1 cellular context compared by ENCODE assay signal in the genomic region with DNA sequence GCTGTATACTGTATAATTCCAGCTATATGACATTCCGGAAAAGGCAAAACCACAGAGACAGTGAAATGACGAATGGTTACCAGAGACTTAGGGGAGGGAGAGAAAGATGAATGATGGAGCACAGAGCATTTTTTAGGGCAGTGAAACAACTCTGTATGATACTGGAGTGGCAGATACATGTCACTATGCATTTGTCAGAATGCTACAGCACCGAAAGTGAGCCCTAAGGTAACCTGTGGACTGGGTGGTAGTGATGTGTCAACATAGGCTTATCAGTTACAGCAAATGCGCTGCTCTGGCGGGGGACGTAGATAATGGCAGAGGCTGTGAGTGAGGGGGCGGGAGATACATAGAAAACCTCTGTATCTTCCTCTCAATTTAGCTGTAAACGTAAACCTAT.
TF ChIP-seq lines count a peak whose summit lies in the region.

No MANE protein-coding gene starts in this region.

TF ChIP-seq in K562, 482 proteins besides CTCF, POLR2A, EP300 and RAD21 (continued from another document):
- TF ChIP-seq ZBTB40 (IDR thresholded peaks at IDR 0.05) = no peak
- TF ChIP-seq ZBTB40 (CRISPR knock-in tag; IDR thresholded peaks at IDR 0.05) = no peak
- no peak for TF ChIP-seq MCM5 (IDR thresholded peaks at IDR 0.05; ENCODE audit: low read depth)
- TF ChIP-seq IRF9 (tag; IDR thresholded peaks at IDR 0.05) = no peak
- TF ChIP-seq, protein P1, sequence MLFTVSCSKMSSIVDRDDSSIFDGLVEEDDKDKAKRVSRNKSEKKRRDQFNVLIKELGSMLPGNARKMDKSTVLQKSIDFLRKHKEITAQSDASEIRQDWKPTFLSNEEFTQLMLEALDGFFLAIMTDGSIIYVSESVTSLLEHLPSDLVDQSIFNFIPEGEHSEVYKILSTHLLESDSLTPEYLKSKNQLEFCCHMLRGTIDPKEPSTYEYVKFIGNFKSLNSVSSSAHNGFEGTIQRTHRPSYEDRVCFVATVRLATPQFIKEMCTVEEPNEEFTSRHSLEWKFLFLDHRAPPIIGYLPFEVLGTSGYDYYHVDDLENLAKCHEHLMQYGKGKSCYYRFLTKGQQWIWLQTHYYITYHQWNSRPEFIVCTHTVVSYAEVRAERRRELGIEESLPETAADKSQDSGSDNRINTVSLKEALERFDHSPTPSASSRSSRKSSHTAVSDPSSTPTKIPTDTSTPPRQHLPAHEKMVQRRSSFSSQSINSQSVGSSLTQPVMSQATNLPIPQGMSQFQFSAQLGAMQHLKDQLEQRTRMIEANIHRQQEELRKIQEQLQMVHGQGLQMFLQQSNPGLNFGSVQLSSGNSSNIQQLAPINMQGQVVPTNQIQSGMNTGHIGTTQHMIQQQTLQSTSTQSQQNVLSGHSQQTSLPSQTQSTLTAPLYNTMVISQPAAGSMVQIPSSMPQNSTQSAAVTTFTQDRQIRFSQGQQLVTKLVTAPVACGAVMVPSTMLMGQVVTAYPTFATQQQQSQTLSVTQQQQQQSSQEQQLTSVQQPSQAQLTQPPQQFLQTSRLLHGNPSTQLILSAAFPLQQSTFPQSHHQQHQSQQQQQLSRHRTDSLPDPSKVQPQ (CRISPR knock-in tag; IDR thresholded peaks at IDR 0.05; ENCODE audit: borderline replicate concordance) = no peak
- no peak for TF ChIP-seq ZNF217 (CRISPR knock-in tag; IDR thresholded peaks at IDR 0.05)
- TF ChIP-seq NCOA4 (IDR thresholded peaks at IDR 0.05; ENCODE audit: partially characterized antibody) = no peak
- no peak for TF ChIP-seq U2AF1 (optimal IDR thresholded peaks at IDR 0.05; ENCODE audit: low read depth, low read length)
- TF ChIP-seq ZNF445 (CRISPR knock-in tag; IDR thresholded peaks at IDR 0.05; ENCODE audit: low read depth) = no peak
- TF ChIP-seq HMG20A (CRISPR knock-in tag; conservative IDR thresholded peaks at IDR 0.05) = no peak
- TF ChIP-seq ZNF41 (CRISPR knock-in tag; conservative IDR thresholded peaks at IDR 0.05) = no peak
- peak; percentile 77 to 79 for TF ChIP-seq FOXA3 (CRISPR knock-in tag; conservative IDR thresholded peaks at IDR 0.05 in 1 of 2, IDR thresholded peaks at IDR 0.05 in 1 of 2)
- peak; percentile 79 for TF ChIP-seq STAT5A (IDR thresholded peaks at IDR 0.05; ENCODE audit: borderline replicate concordance, low read length)
- TF ChIP-seq ARID2 (IDR thresholded peaks at IDR 0.05) = no peak
- 0 out of 2 replicates have a peak, but pooled peaks have one; percentile 22 for TF ChIP-seq GABPB1 (CRISPR knock-in tag; IDR thresholded peaks at IDR 0.05)
- TF ChIP-seq ZSCAN29 (IDR thresholded peaks at IDR 0.05) = no peak
- TF ChIP-seq, protein P2, sequence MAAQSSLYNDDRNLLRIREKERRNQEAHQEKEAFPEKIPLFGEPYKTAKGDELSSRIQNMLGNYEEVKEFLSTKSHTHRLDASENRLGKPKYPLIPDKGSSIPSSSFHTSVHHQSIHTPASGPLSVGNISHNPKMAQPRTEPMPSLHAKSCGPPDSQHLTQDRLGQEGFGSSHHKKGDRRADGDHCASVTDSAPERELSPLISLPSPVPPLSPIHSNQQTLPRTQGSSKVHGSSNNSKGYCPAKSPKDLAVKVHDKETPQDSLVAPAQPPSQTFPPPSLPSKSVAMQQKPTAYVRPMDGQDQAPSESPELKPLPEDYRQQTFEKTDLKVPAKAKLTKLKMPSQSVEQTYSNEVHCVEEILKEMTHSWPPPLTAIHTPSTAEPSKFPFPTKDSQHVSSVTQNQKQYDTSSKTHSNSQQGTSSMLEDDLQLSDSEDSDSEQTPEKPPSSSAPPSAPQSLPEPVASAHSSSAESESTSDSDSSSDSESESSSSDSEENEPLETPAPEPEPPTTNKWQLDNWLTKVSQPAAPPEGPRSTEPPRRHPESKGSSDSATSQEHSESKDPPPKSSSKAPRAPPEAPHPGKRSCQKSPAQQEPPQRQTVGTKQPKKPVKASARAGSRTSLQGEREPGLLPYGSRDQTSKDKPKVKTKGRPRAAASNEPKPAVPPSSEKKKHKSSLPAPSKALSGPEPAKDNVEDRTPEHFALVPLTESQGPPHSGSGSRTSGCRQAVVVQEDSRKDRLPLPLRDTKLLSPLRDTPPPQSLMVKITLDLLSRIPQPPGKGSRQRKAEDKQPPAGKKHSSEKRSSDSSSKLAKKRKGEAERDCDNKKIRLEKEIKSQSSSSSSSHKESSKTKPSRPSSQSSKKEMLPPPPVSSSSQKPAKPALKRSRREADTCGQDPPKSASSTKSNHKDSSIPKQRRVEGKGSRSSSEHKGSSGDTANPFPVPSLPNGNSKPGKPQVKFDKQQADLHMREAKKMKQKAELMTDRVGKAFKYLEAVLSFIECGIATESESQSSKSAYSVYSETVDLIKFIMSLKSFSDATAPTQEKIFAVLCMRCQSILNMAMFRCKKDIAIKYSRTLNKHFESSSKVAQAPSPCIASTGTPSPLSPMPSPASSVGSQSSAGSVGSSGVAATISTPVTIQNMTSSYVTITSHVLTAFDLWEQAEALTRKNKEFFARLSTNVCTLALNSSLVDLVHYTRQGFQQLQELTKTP (IDR thresholded peaks at IDR 0.05; ENCODE audit: low read depth in 1 of 2, partially characterized antibody in 2 of 2) = peak in 1 of 2 experiments; percentile 26
- TF ChIP-seq ZNF740 (CRISPR knock-in tag; IDR thresholded peaks at IDR 0.05) = no peak
- no peak for TF ChIP-seq ZNF740 (tag; IDR thresholded peaks at IDR 0.05)
TF ChIP-seq in K562: peak in this region for 91.
